In the genomic region with DNA sequence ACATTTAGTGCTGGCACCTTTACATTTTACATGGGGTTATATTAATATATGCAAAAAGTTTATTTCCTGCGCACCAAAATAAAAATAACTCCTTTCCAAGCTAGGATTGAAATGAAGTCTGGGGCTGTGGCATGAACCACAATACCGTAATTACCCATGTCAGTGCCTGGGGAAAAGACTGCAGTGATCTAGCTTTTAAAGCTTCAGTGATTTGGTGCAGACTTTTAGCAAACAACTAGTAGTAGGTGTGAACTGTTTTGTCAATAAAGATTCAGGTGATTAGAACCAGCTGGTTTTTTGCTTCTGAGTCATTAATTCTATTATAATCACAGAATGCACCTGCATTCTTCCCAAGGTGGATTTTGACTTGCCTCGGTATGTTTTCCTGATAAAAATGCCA, we compare ENCODE assay signal across 28 cellular contexts. TPM values are rescaled to one million over a fixed set of nuclear protein-coding genes. Genes with fewer than 3 reads are reported as not detected.
"Had no signal": no experiment of that assay in that cellular context is flagged by ENCODE, and none has a peak within 500 bp of the region (broad histone marks: within the 10 kb centered on the region; RNA-seq: fewer than 3 reads in every experiment).

No MANE protein-coding gene starts in this region.

- H3K36me3 Mint-ChIP-seq: activated naive CD8-positive, alpha-beta T cell; brain; naive thymus-derived CD4-positive, alpha-beta T cell had no signal

- H3K4me3 ChIP-seq: cardiac muscle cell, colonic mucosa, gastrocnemius medialis, neural progenitor cell, skin epidermis, upper lobe of right lung had no signal

- H3K27me3 Mint-ChIP-seq: activated naive CD8-positive, alpha-beta T cell; brain had no signal

- H2AFZ ChIP-seq: neural progenitor cell had no signal

- ATAC-seq: activated T-cell treated with anti-CD3 and anti-CD28 coated beads, Interleukin-2, amount 50 U/mL, for 72 hours; gastrocnemius medialis; left colon; naive thymus-derived CD4-positive, alpha-beta T cell; sciatic nerve; stimulated activated naive CD8-positive, alpha-beta T cell treated with anti-CD3 and anti-CD28 coated beads, Interleukin-15, Interleukin-2, amounts not matched to agents 100 U/mL and 50 U/mL, for 24 hours; upper lobe of right lung had no signal

- H3K4me1 Mint-ChIP-seq: brain; naive thymus-derived CD4-positive, alpha-beta T cell; neural progenitor cell had no signal

- H3K9me3 ChIP-seq: colonic mucosa, gastrocnemius medialis, upper lobe of right lung had no signal

- H3K4me2 ChIP-seq: neural progenitor cell had no signal

- H3K9me3 Mint-ChIP-seq: neural progenitor cell had no signal

- H3K27me3 ChIP-seq: cardiac muscle cell, colonic mucosa, gastrocnemius medialis, neural progenitor cell, upper lobe of right lung had no signal

- H3K9ac ChIP-seq: neural progenitor cell had no signal

- H3K4me1 ChIP-seq: colonic mucosa, gastrocnemius medialis, neural progenitor cell, upper lobe of right lung had no signal

- H3K27ac ChIP-seq: cardiac muscle cell, colonic mucosa, gastrocnemius medialis, neural progenitor cell, upper lobe of right lung had no signal

- FAIRE-seq: endometrium, islet of Langerhans had no signal

- H3K4me3 Mint-ChIP-seq: activated naive CD8-positive, alpha-beta T cell; activated T-cell treated with anti-CD3 and anti-CD28 coated beads, Interleukin-2, amount 50 U/mL, for 72 hours; brain; naive thymus-derived CD4-positive, alpha-beta T cell; neural progenitor cell had no signal

- H3K36me3 ChIP-seq: cardiac muscle cell, colonic mucosa, gastrocnemius medialis, neural progenitor cell, upper lobe of right lung had no signal

- H3K27ac Mint-ChIP-seq: activated naive CD8-positive, alpha-beta T cell; activated T-cell treated with anti-CD3 and anti-CD28 coated beads, Interleukin-2, amount 50 U/mL, for 72 hours; brain; naive thymus-derived CD4-positive, alpha-beta T cell; neural progenitor cell had no signal

- DNase-seq: activated CD4-positive, alpha-beta T cell treated with anti-CD3 and anti-CD28 coated beads for 4 hours; activated CD4-positive, alpha-beta T cell treated with anti-CD3 and anti-CD28 coated beads, Interleukin-2, amount 50 U/mL, for 4 hours; activated naive CD4-positive, alpha-beta T cell; activated T-cell treated with anti-CD3 and anti-CD28 coated beads for 4 hours; activated T-cell treated with anti-CD3 and anti-CD28 coated beads, Interleukin-2, amount 50 U/mL, for 72 hours; anterior cingulate cortex; cerebellar nuclear complex; colonic mucosa; effector CD8-positive, alpha-beta T cell; erythroblast; gastrocnemius medialis; glutamatergic neuron; left colon; midbrain; naive thymus-derived CD4-positive, alpha-beta T cell; stimulated activated CD4-positive, alpha-beta T cell treated with anti-CD3 and anti-CD28 coated beads, Interleukin-12 subunit alpha, Interleukin-12 subunit beta, amount 100 ng/mL, for 4 hours; stimulated activated CD4-positive, alpha-beta T cell treated with anti-CD3 and anti-CD28 coated beads, Interleukin-4, amount 100 ng/mL, for 1 hour; stimulated activated naive CD8-positive, alpha-beta T cell treated with anti-CD3 and anti-CD28 coated beads, Interleukin-15, Interleukin-2, amounts not matched to agents 100 U/mL and 50 U/mL, for 24 hours; upper lobe of right lung had no signal

RNA-seq across cellular contexts. Expression of gene EFEMP1, which starts 21.2 kb away (rescaled TPM):
- total RNA-seq: activated T-cell treated with anti-CD3 and anti-CD28 coated beads, Interleukin-2, amount 50 U/mL, for 72 hours; naive thymus-derived CD4-positive, alpha-beta T cell; T-helper 1 cell treated with Interleukin-12 subunit alpha and Interleukin-12 subunit beta and Interleukin-4 antibody, amounts not matched to agents 30 ng/mL and 1 ng/mL, for 36 hours had no signal
- polyA plus RNA-seq: naive thymus-derived CD4-positive, alpha-beta T cell had no signal
